17 cellular contexts compared by ENCODE assay signal in genomic region chr13:59012731-59013130, GRCh38.
DNase-seq lines count a peak whose midpoint lies in the region; ATAC-seq and TF ChIP-seq lines count a peak whose summit lies in the region.
"Had no signal": no experiment of that assay in that cellular context is flagged by ENCODE, and none has a peak within 500 bp of the region (broad histone marks: within the 10 kb centered on the region; RNA-seq: fewer than 3 reads in every experiment).

No MANE protein-coding gene starts in this region.

- no peak for TF ChIP-seq CTCF in endodermal cell (conservative IDR thresholded peaks at IDR 0.05)
- TF ChIP-seq CTCF in natural killer cell (IDR thresholded peaks at IDR 0.05) = no peak

- no peak overlapping the region for H2BK5ac ChIP-seq in mesendoderm (ENCODE audit: low read length)

- ATAC-seq in natural killer cell = no peak

- no peaks in the 10 kb centered on the region for H3K79me1 ChIP-seq in mesendoderm (ENCODE audit: low read length)

- no peak overlapping the region for H3K4me2 ChIP-seq in mesendoderm (ENCODE audit: low read length)

- H3K27me3 ChIP-seq in H7 (ENCODE audit: control insufficient read depth, insufficient read depth, low read length) (no peaks in the 10 kb centered on the region), endodermal cell (ENCODE audit: control insufficient read depth, insufficient read depth, low read length, poor library complexity, severe bottlenecking) (no peaks in the 10 kb centered on the region), mesendoderm (ENCODE audit: insufficient read depth, low read length, poor library complexity) (no peaks in the 10 kb centered on the region)

- DNase-seq in H7 (peak; percentile 7), NCI-H2107 treated with DMSO at 0.1 percent for 48 hours (lab: John Stamatoyannopoulos, UW; ENCODE audit: unreplicated experiment) (peak; percentile 91), endodermal cell (peak; percentile 83), mesendoderm (peak; percentile 75), natural killer cell (no peak), HPDE6-E6E7 (ENCODE audit: extremely low spot score) (no peak), amniotic stem cell (lab: John Stamatoyannopoulos, UW) (no peak)
- DNase-seq: DMS153, EL, NCI-H1436, NCI-H2081 treated with DMSO at 0.1 percent for 48 hours, NCI-H446 treated with DMSO at 0.1 percent for 48 hours, NCI-H748 treated with DMSO at 0.1 percent for 48 hours, OCI-M1, SIG-M5 had no signal

- H4K8ac ChIP-seq in mesendoderm (ENCODE audit: low read depth, low read length) = no peak overlapping the region

- intact Hi-C loops in natural killer cell (cut with micrococcal nuclease) = no loop called here

- peak overlapping the region; percentile 29 for H3K27ac Mint-ChIP-seq in endodermal cell
- no peak overlapping the region for H3K27ac Mint-ChIP-seq in natural killer cell

- H3K4ac ChIP-seq in mesendoderm (ENCODE audit: low read depth, low read length) = no peak overlapping the region

- H3K36me3 ChIP-seq in H7 (replicated peaks; ENCODE audit: control insufficient read depth, insufficient read depth, low read length) = no peaks in the 10 kb centered on the region
- H3K36me3 ChIP-seq in endodermal cell (ENCODE audit: control insufficient read depth, insufficient read depth, low read length) = no peaks in the 10 kb centered on the region
- no peaks in the 10 kb centered on the region for H3K36me3 ChIP-seq in mesendoderm (ENCODE audit: control insufficient read depth, insufficient read depth, low read length)
- H3K36me3 ChIP-seq: HAP-1 had no signal

- no peak overlapping the region for H2BK15ac ChIP-seq in mesendoderm (replicated peaks; ENCODE audit: low read depth)

- no peak overlapping the region for H3K18ac ChIP-seq in mesendoderm (ENCODE audit: low read length)

- H4K5ac ChIP-seq in mesendoderm (ENCODE audit: low read length) = no peak overlapping the region

- H3K4me1 ChIP-seq in endodermal cell (ENCODE audit: control insufficient read depth, insufficient read depth, low read length) = peaks cover 8% of the 10 kb centered on the region
- H3K4me1 ChIP-seq in mesendoderm (ENCODE audit: control insufficient read depth, low read depth, low read length) = no peaks in the 10 kb centered on the region
- H3K4me1 ChIP-seq: HAP-1 had no signal

- no peaks in the 10 kb centered on the region for H3K9me3 ChIP-seq in endodermal cell (ENCODE audit: control insufficient read depth, low read length)
- H3K9me3 ChIP-seq: HAP-1 had no signal

- H3K4me3 Mint-ChIP-seq in endodermal cell (no peak overlapping the region), natural killer cell (no peak overlapping the region)

- H3K23ac ChIP-seq in mesendoderm (ENCODE audit: low read length) = no peak overlapping the region

- no peaks in the 10 kb centered on the region for H3K79me2 ChIP-seq in mesendoderm (ENCODE audit: control insufficient read depth, insufficient read depth, low read length)

- no peaks in the 10 kb centered on the region for H3K9me3 Mint-ChIP-seq in endodermal cell
- peaks cover 18 to 20% of the 10 kb centered on the region in 2 donors for H3K9me3 Mint-ChIP-seq in natural killer cell

- H2AK5ac ChIP-seq in mesendoderm (ENCODE audit: low read length) = no peak overlapping the region

- H3K4me1 Mint-ChIP-seq in endodermal cell (peaks cover 35% of the 10 kb centered on the region), natural killer cell (no peaks in the 10 kb centered on the region)

- no peak overlapping the region for H2BK120ac ChIP-seq in mesendoderm (ENCODE audit: low read depth, low read length)

- H3K27ac ChIP-seq in endodermal cell (ENCODE audit: low read depth, low read length) (no peak overlapping the region), mesendoderm (ENCODE audit: low read depth, low read length) (no peak overlapping the region)
- H3K27ac ChIP-seq: C4-2B had no signal

- no peak overlapping the region for H3K56ac ChIP-seq in mesendoderm (ENCODE audit: low read length)

- no peak overlapping the region for H3K9ac ChIP-seq in endodermal cell (ENCODE audit: extremely low read depth, low read length, poor library complexity, severe bottlenecking)
- H3K9ac ChIP-seq in mesendoderm (ENCODE audit: low read length) = no peak overlapping the region

- H3K36me3 Mint-ChIP-seq in endodermal cell (ENCODE audit: low read depth) (no peaks in the 10 kb centered on the region), natural killer cell (no peaks in the 10 kb centered on the region)

- H3K27me3 Mint-ChIP-seq in endodermal cell (ENCODE audit: insufficient read depth) (no peaks in the 10 kb centered on the region), natural killer cell (ENCODE audit: low read depth in 2 of 2) (no peaks in the 10 kb centered on the region)

- WGBS in endodermal cell (ENCODE audit: insufficient coverage in 1 of 2, insufficient read length in 1 of 2), 2 experiments = 72 to 78% methylated on average over 5 to 11 of the region's 11 CpGs
- no CpG with 5 or more reads among the region's 11 CpGs for WGBS in mesendoderm (ENCODE audit: extremely low coverage, insufficient coverage, low lambda C conversion rate)

- no peak overlapping the region for H3K4me3 ChIP-seq in H7 (ENCODE audit: insufficient read depth, low read depth, low read length)
- no peak overlapping the region for H3K4me3 ChIP-seq in endodermal cell (ENCODE audit: low read length)
- H3K4me3 ChIP-seq in mesendoderm (ENCODE audit: low read length) = no peak overlapping the region
- H3K4me3 ChIP-seq: HAP-1 had no signal

Comparison
In these comparisons a context has a peak if more than half of its experiments do, and no peak if none do; other contexts are left out.
1. DNase-seq: peak in H7 (single experiment), NCI-H2107 treated with DMSO at 0.1 percent for 48 hours (single experiment), endodermal cell (single experiment) and mesendoderm (single experiment); none in natural killer cell (single experiment), HPDE6-E6E7 (single experiment) and amniotic stem cell (single experiment).